ENCODE assay signal across 13 cellular contexts in genomic region chr3:172270767-172271166, GRCh38.
DNase-seq lines count a peak whose midpoint lies in the region; ATAC-seq, FAIRE-seq and TF ChIP-seq lines count a peak whose summit lies in the region.
"Had no signal": no experiment of that assay in that cellular context is flagged by ENCODE, and none has a peak within 500 bp of the region (broad histone marks: within the 10 kb centered on the region; RNA-seq: fewer than 3 reads in every experiment).

No MANE protein-coding gene starts in this region.

- TF ChIP-seq EP300 in stomach (IDR thresholded peaks at IDR 0.05), result no peak

- H2AFZ ChIP-seq in Karpas-422 (ENCODE audit: low read length), result no peak overlapping the region
- H2AFZ ChIP-seq: neural progenitor cell had no signal

- DNase-seq in GM18507 (ENCODE audit: extremely low spot score, insufficient read length, low read depth) (peak; percentile 15), MV-4-11 (lab: John Stamatoyannopoulos, UW) (peak; percentile 38), stomach (no peak), DMS153 treated with DMSO at 0.1 percent for 48 hours (lab: John Stamatoyannopoulos, UW; ENCODE audit: unreplicated experiment) (no peak), AG20443 (ENCODE audit: low spot score) (no peak), Karpas-422 (no peak)
- DNase-seq: activated CD8-positive, alpha-beta T cell treated with anti-CD3 and anti-CD28 coated beads for 36 hours; stimulated activated CD4-positive, alpha-beta T cell treated with anti-CD3 and anti-CD28 coated beads, Interleukin-4, amount 100 ng/mL, for 24 hours had no signal

- no peaks in the 10 kb centered on the region for H3K79me2 ChIP-seq in Karpas-422 (ENCODE audit: low read length)

- H3K9ac ChIP-seq in Karpas-422 (ENCODE audit: low read length), result no peak overlapping the region
- H3K9ac ChIP-seq: BLaER1 treated with 17β-estradiol and CSF1 and Interleukin-3, amounts not matched to agents 10 nM and 100 nM; neural progenitor cell had no signal

- H3K27ac ChIP-seq in stomach (no peak overlapping the region), Karpas-422 (ENCODE audit: low read length) (no peak overlapping the region)
- H3K27ac ChIP-seq: BLaER1 treated with 17β-estradiol and CSF1 and Interleukin-3, amounts not matched to agents 10 nM and 100 nM; neural progenitor cell; SJSA1 had no signal

- H3K4me1 ChIP-seq in stomach (peaks cover 0 to 13% (median 8%) of the 10 kb centered on the region in 4 donors), Karpas-422 (ENCODE audit: low read length) (no peaks in the 10 kb centered on the region)
- H3K4me1 ChIP-seq: neural progenitor cell, SJSA1 had no signal

- no peak overlapping the region for H3K4me3 ChIP-seq in stomach
- H3K4me3 ChIP-seq in Karpas-422 (ENCODE audit: low read length), result no peak overlapping the region
- H3K4me3 ChIP-seq: BLaER1 treated with 17β-estradiol and CSF1 and Interleukin-3, amounts not matched to agents 10 nM and 100 nM; neural progenitor cell; SJSA1 had no signal

- H3K4me2 ChIP-seq in Karpas-422 (ENCODE audit: low read depth, low read length, poor library complexity, severe bottlenecking), result no peak overlapping the region
- H3K4me2 ChIP-seq: BLaER1 treated with 17β-estradiol and CSF1 and Interleukin-3, amounts not matched to agents 10 nM and 100 nM; neural progenitor cell had no signal

- FAIRE-seq in GM18507 (lab: Jason Lieb, UNC), result peak; percentile 89

- no peak for TF ChIP-seq CTCF in stomach (IDR thresholded peaks at IDR 0.05)

- intact Hi-C loops in stomach (cut with DNase I; ENCODE audit: low total_unique reads), result no loop called here

- no peaks in the 10 kb centered on the region for H4K20me1 ChIP-seq in Karpas-422 (ENCODE audit: insufficient read depth, low read depth, low read length)

- no peaks in the 10 kb centered on the region for H3K9me2 ChIP-seq in Karpas-422 (replicated peaks; ENCODE audit: insufficient read depth, low read length)

- ATAC-seq in GM21360 (IDR thresholded peaks at IDR 0.05; ENCODE audit: unreplicated experiment), result peak; percentile 98
- ATAC-seq in HG02981 (IDR thresholded peaks at IDR 0.05; ENCODE audit: unreplicated experiment), result peak; percentile 98
- ATAC-seq: activated CD8-positive, alpha-beta T cell treated with anti-CD3 and anti-CD28 coated beads for 36 hours had no signal

- 87 to 92% (median 89%) methylated on average over 3 of the region's 3 CpGs for WGBS in stomach, 5 donors

- H3K36me3 ChIP-seq in stomach (peaks cover 0 to 43% (median 19%) of the 10 kb centered on the region in 4 donors), Karpas-422 (ENCODE audit: insufficient read depth, low read length) (no peaks in the 10 kb centered on the region)
- H3K36me3 ChIP-seq: neural progenitor cell had no signal

- no peaks in the 10 kb centered on the region for H3K9me3 ChIP-seq in stomach
- no peaks in the 10 kb centered on the region for H3K9me3 ChIP-seq in Karpas-422 (ENCODE audit: low read length)
- H3K9me3 ChIP-seq: BLaER1 treated with 17β-estradiol and CSF1 and Interleukin-3, amounts not matched to agents 10 nM and 100 nM; SJSA1 had no signal

- no peak for TF ChIP-seq POLR2A in stomach (IDR thresholded peaks at IDR 0.05)

- H3K27me3 ChIP-seq in stomach, result no peaks in the 10 kb centered on the region
- no peaks in the 10 kb centered on the region for H3K27me3 ChIP-seq in Karpas-422 (ENCODE audit: low read length)
- H3K27me3 ChIP-seq: BLaER1 treated with 17β-estradiol and CSF1 and Interleukin-3, amounts not matched to agents 10 nM and 100 nM; neural progenitor cell; SJSA1 had no signal

Comparison
In these comparisons a context has a peak if more than half of its experiments do, and no peak if none do; other contexts are left out.
1. DNase-seq: peak in GM18507 (single experiment) and MV-4-11 (single experiment); none in stomach (single experiment), DMS153 treated with DMSO at 0.1 percent for 48 hours (single experiment), AG20443 (single experiment) and Karpas-422 (single experiment).